In genomic region chr2:46308081-46308480, GRCh38 we compare ENCODE assay signal across 11 cellular contexts. TPM values are rescaled to one million over a fixed set of nuclear protein-coding genes. Genes with fewer than 3 reads are reported as not detected.
DNase-seq lines count a peak whose midpoint lies in the region; ATAC-seq, FAIRE-seq and TF ChIP-seq lines count a peak whose summit lies in the region.
"Had no signal": no experiment of that assay in that cellular context is flagged by ENCODE, and none has a peak within 500 bp of the region (broad histone marks: within the 10 kb centered on the region; RNA-seq: fewer than 3 reads in every experiment).

No MANE protein-coding gene starts in this region.

- WGBS in adipose tissue, 3 donors: 15 to 53% (median 45%) methylated on average over 2 of the region's 2 CpGs
- WGBS in HepG2 (ENCODE audit: low lambda C conversion rate): 68% methylated on average over 2 of the region's 2 CpGs
- 62 to 73% methylated on average over 2 of the region's 2 CpGs for WGBS in thyroid gland, 2 donors

- H3K9me3 ChIP-seq in HepG2 (ENCODE audit: low read length) (peaks cover 9% of the 10 kb centered on the region; the same call in 1 of the 2 replicates), thyroid gland (no peaks in the 10 kb centered on the region)

- H3K4me3 ChIP-seq in LNCaP clone FGC (ENCODE audit: low read depth, low read length): no peak overlapping the region
- peak overlapping the region; percentile 9 to 54 (median 54); a peak in 4 of 6 replicates for H3K4me3 ChIP-seq in HepG2 (replicated peaks in 1 of 3; ENCODE audit: insufficient read depth in 1 of 3, low read depth in 2 of 3, low read length in 3 of 3)
- H3K4me3 ChIP-seq in thyroid gland (replicated peaks in 1 of 3): no peak overlapping the region

- H3K9ac ChIP-seq in HepG2 (ENCODE audit: insufficient read depth, low read depth, low read length): peak overlapping the region; percentile 81

- FAIRE-seq in HepG2 (lab: Jason Lieb, UNC): no peak
- FAIRE-seq in H54 (lab: Jason Lieb, UNC): no peak
- FAIRE-seq: astrocyte had no signal

- H3K36me3 ChIP-seq in HepG2 (replicated peaks in 1 of 2; ENCODE audit: control insufficient read depth in 1 of 2, insufficient read depth in 2 of 2, low read length in 2 of 2) (peaks cover 3 to 13% of the 10 kb centered on the region in 2 experiments; a peak in 4 of 5 replicates), thyroid gland (no peaks in the 10 kb centered on the region)

- TF ChIP-seq CTCF in LNCaP clone FGC (IDR thresholded peaks at IDR 0.05; ENCODE audit: control insufficient read depth, extremely low read depth, insufficient read depth): peak; percentile 21; the same call in 1 of the 2 replicates
- TF ChIP-seq CTCF in HepG2 (CRISPR knock-in tag; IDR thresholded peaks at IDR 0.05): no peak
- TF ChIP-seq CTCF in thyroid gland (IDR thresholded peaks at IDR 0.05): no peak

- no peak overlapping the region for H2AFZ ChIP-seq in HepG2 (ENCODE audit: low read length)

- TF ChIP-seq RAD21 in HepG2 (CRISPR knock-in tag; IDR thresholded peaks at IDR 0.05): no peak

- H3K4me2 ChIP-seq in HepG2 (ENCODE audit: low read depth, low read length): peak overlapping the region; percentile 89

- CTCF ChIA-PET in HepG2 (lab: Yijun Ruan, JAX; ENCODE audit: low intra/inter-chr PET ratio, low total read pairs): no interaction called here

- H3K27me3 ChIP-seq in HepG2 (ENCODE audit: control insufficient read depth in 1 of 2, insufficient read depth in 2 of 2, low read length in 2 of 2) (no peaks in the 10 kb centered on the region), thyroid gland (no peaks in the 10 kb centered on the region)

- no peak; a peak in 1 of 4 replicates for TF ChIP-seq EP300 in HepG2 (IDR thresholded peaks at IDR 0.05; ENCODE audit: low read depth in 2 of 2, low read length in 2 of 2)
- no peak for TF ChIP-seq EP300 in HepG2 (CRISPR knock-in tag; IDR thresholded peaks at IDR 0.05; ENCODE audit: borderline replicate concordance)

- peak overlapping the region; percentile 20 for H3K27ac ChIP-seq in adipose tissue (ENCODE audit: low read depth, low read length)
- H3K27ac ChIP-seq in HepG2 (ENCODE audit: extremely low read length, insufficient read depth, low read length): peak overlapping the region; percentile 97
- H3K27ac ChIP-seq in thyroid gland: peak overlapping the region in 2 of 3 donors; percentile 77 to 88

- no TSS peak for BruUV-seq in HepG2 (replicated peaks; lab: Mats Ljungman, UMichigan)

- intact Hi-C loops in HepG2 (cut with micrococcal nuclease; ENCODE audit: unreplicated experiment): loop anchor here (5.0 kb wide), 1 partner anchor 99 kb away; no protein-coding TSS in a partner anchor
- intact Hi-C loops in thyroid gland (cut with DNase I): no loop called here

- peaks cover 96% of the 10 kb centered on the region for H3K79me2 ChIP-seq in HepG2 (ENCODE audit: insufficient read depth, low read length)

- ATAC-seq in HepG2 (peak; percentile 5; the same call in 1 of the 3 replicates), HG02623 (IDR thresholded peaks at IDR 0.05; ENCODE audit: unreplicated experiment) (no peak)

- TF ChIP-seq POLR2A in HepG2 (IDR thresholded peaks at IDR 0.05; ENCODE audit: insufficient read depth in 1 of 2, low read depth in 2 of 2, low read length in 2 of 2) (no peak), thyroid gland (IDR thresholded peaks at IDR 0.05) (no peak), H54 (IDR thresholded peaks at IDR 0.05; ENCODE audit: low read depth, low read length) (no peak)

- in situ Hi-C loops in HepG2 (cut with HindIII; ENCODE audit: extremely low pct_ligation_motif_present, low pct_unique_long_range_greater_than_20kb): no loop called here

- POLR2A ChIA-PET in HepG2 (lab: Yijun Ruan, JAX): interaction anchor here (1.0 to 3.5 kb wide), 12 partner anchors 9 to 315 kb away, joined by 3 to 28 read pairs (median 7); partner anchors contain the start of gene EPAS1

- no peak for DNase-seq in LNCaP clone FGC (ENCODE audit: low read depth)
- no peak for DNase-seq in HepG2 (ENCODE audit: low spot score)
- no peak for DNase-seq in thyroid gland
- DNase-seq in activated CD4-positive, alpha-beta T cell treated with anti-CD3 and anti-CD28 coated beads for 48 hours: no peak
- no peak for DNase-seq in H54 (ENCODE audit: insufficient read length, low spot score)
- DNase-seq: activated B cell treated with CpG ODN at 0.5 μM for 24 hours; CD8-positive, alpha-beta memory T cell; retina had no signal

- H4K20me1 ChIP-seq in HepG2 (ENCODE audit: insufficient read depth, low read length): 0 out of 2 replicates have a peak, but pooled peaks cover 5% of the 10 kb centered on the region

- H3K4me1 ChIP-seq in HepG2 (ENCODE audit: insufficient read depth, low read length): peaks cover 100% of the 10 kb centered on the region
- H3K4me1 ChIP-seq in thyroid gland: peaks cover 43 to 77% of the 10 kb centered on the region in 2 donors

TF ChIP-seq in HepG2, 621 proteins besides CTCF, POLR2A, EP300 and RAD21 (continues in another document):
- no peak for TF ChIP-seq ZNF34 (CRISPR knock-in tag; IDR thresholded peaks at IDR 0.05; ENCODE audit: borderline replicate concordance)
- TF ChIP-seq GATAD1 (CRISPR knock-in tag; IDR thresholded peaks at IDR 0.05): no peak
- TF ChIP-seq ZSCAN21 (CRISPR knock-in tag; IDR thresholded peaks at IDR 0.05; ENCODE audit: borderline replicate concordance): no peak
- no peak for TF ChIP-seq RNF219 (CRISPR knock-in tag; IDR thresholded peaks at IDR 0.05)
- no peak for TF ChIP-seq HNF4A (CRISPR knock-in tag; IDR thresholded peaks at IDR 0.05)
- 0 out of 2 replicates have a peak, but pooled peaks have one; percentile 4 for TF ChIP-seq ZNF430 (CRISPR knock-in tag; IDR thresholded peaks at IDR 0.05)
- no peak for TF ChIP-seq FOXO1 (CRISPR knock-in tag; IDR thresholded peaks at IDR 0.05)
- TF ChIP-seq CENPBD1 (CRISPR knock-in tag; IDR thresholded peaks at IDR 0.05; ENCODE audit: borderline replicate concordance, low read depth): no peak
- no peak for TF ChIP-seq CENPX (CRISPR knock-in tag; IDR thresholded peaks at IDR 0.05)
- TF ChIP-seq ZBTB34 (CRISPR knock-in tag; IDR thresholded peaks at IDR 0.05): no peak
- 0 out of 2 replicates have a peak, but pooled peaks have one; percentile 22 for TF ChIP-seq NFIC (IDR thresholded peaks at IDR 0.05; ENCODE audit: low read length)
- no peak for TF ChIP-seq RXRA (CRISPR knock-in tag; IDR thresholded peaks at IDR 0.05)

RNA-seq across cellular contexts. Expression of gene EPAS1, which starts 10.9 kb away (rescaled TPM):
- polyA plus RNA-seq in adipose tissue: 100 to 1,000 TPM in 2 of 3 donors, 10 to 100 TPM in 1; 48.1 to 314 (median 202) TPM
- 47.1 and 64.9 TPM in 2 replicates for total RNA-seq in HepG2 (2016; rRNA removed; fragmentation: Illumina TruSeq; extraction: Trizol)
- total RNA-seq in HepG2 (2016; cell fraction: cytosol; rRNA removed; fragmentation: Illumina TruSeq; extraction: Trizol; ENCODE audit: low read depth): 15.6 and 21.2 TPM in 2 replicates
- 45.9 and 54.8 TPM in 2 replicates for total RNA-seq in HepG2 (2016; cell fraction: insoluble cytoplasmic fraction; rRNA removed; fragmentation: Illumina TruSeq; extraction: Trizol)
- 54.5 and 63.7 TPM in 2 replicates for total RNA-seq in HepG2 (2016; cell fraction: membrane; rRNA removed; fragmentation: Illumina TruSeq; extraction: Trizol)
- 54.3 and 61.3 TPM in 2 replicates for total RNA-seq in HepG2 (2016; cell fraction: nucleus; rRNA removed; fragmentation: Illumina TruSeq; extraction: Trizol)
- 182 and 202 TPM in 2 replicates for polyA plus RNA-seq in HepG2 (2011; rRNA removed)
- 62.2 and 87.1 TPM in 2 replicates for polyA plus RNA-seq in HepG2 (2011; cell fraction: cytosol; rRNA removed)
- 133 and 141 TPM in 2 replicates for polyA plus RNA-seq in HepG2 (2011; cell fraction: nucleus; rRNA removed)
- 97.8 and 103 TPM in 2 replicates for polyA plus RNA-seq in HepG2 (2012)
- polyA plus RNA-seq in HepG2 (2016; cell fraction: cytosol; fragmentation: Illumina TruSeq; extraction: Trizol; ENCODE audit: low read depth): 15.2 and 19.3 TPM in 2 replicates
- 72.5 and 91.0 TPM in 2 replicates for polyA plus RNA-seq in HepG2 (2016; cell fraction: insoluble cytoplasmic fraction; fragmentation: Illumina TruSeq; extraction: Trizol; ENCODE audit: low read depth)
- polyA plus RNA-seq in HepG2 (2016; cell fraction: membrane; fragmentation: Illumina TruSeq; extraction: Trizol; ENCODE audit: low read depth): 64.7 and 77.7 TPM in 2 replicates
- polyA plus RNA-seq in HepG2 (2016; cell fraction: nucleus; fragmentation: Illumina TruSeq; extraction: Trizol; ENCODE audit: insufficient read depth, low read depth): 74.5 and 82.8 TPM in 2 replicates
- polyA minus RNA-seq in HepG2 (2011; rRNA and poly(A)+ RNA removed; ENCODE audit: low replicate concordance): 156 and 217 TPM in 2 replicates
- polyA minus RNA-seq in HepG2 (2011; cell fraction: cytosol; rRNA and poly(A)+ RNA removed): 122 and 129 TPM in 2 replicates
- polyA minus RNA-seq in HepG2 (2011; cell fraction: nucleus; rRNA and poly(A)+ RNA removed): 185 and 262 TPM in 2 replicates
- 100 to 1,000 TPM; 124 to 563 (median 182) TPM for total RNA-seq in thyroid gland

Comparison
In these comparisons a context has a peak if more than half of its experiments do, and no peak if none do; other contexts are left out.
1. H3K4me3 ChIP-seq: peak in HepG2 (3 of 3); none in LNCaP clone FGC (single experiment) and thyroid gland (0 of 3).
2. H3K27ac ChIP-seq: peak in every context shown above with its lines; median percentile 97 in HepG2; 82 in thyroid gland; 20 in adipose tissue.